Comparison of ENCODE assay signal across 9 cellular contexts in genomic region chr12:44847888-44848770, GRCh38. TPM values are rescaled to one million over a fixed set of nuclear protein-coding genes. Genes with fewer than 3 reads are reported as not detected.
A peak's percentile ranks its signal among the peaks of the same experiment; 100 is the strongest.
DNase-seq lines count a peak whose midpoint lies in the region; ATAC-seq and FAIRE-seq lines count a peak whose summit lies in the region.
"Had no signal": no experiment of that assay in that cellular context is flagged by ENCODE, and none has a peak within 500 bp of the region (broad histone marks: within the 10 kb centered on the region; RNA-seq: fewer than 3 reads in every experiment).

No MANE protein-coding gene starts in this region.

- peak overlapping the region; percentile 51 to 84 for H3K27ac ChIP-seq in small intestine (ENCODE audit: low read depth in 1 of 2, low read length in 1 of 2)
- H3K27ac ChIP-seq: thoracic aorta had no signal

- H3K36me3 ChIP-seq in small intestine (ENCODE audit: control insufficient read depth in 2 of 2, insufficient read depth in 2 of 2, low read length in 2 of 2): no peaks in the 10 kb centered on the region
- H3K36me3 ChIP-seq: thoracic aorta had no signal

- peak; percentile 54 to 59 for DNase-seq in activated CD4-positive, alpha-beta T cell treated with anti-CD3 and anti-CD28 coated beads, Interleukin-2, amount 50 U/mL, for 4 hours
- DNase-seq in small intestine: peak; percentile 49
- no peak for DNase-seq in medulla oblongata (ENCODE audit: extremely low spot score)
- no peak for DNase-seq in EL
- no peak for DNase-seq in Right ventricle myocardium inferior (ENCODE audit: missing footprints)
- no peak for DNase-seq in NOMO-1 (lab: John Stamatoyannopoulos, UW; ENCODE audit: unreplicated experiment in 2 of 2)

- no peaks in the 10 kb centered on the region for H3K4me1 ChIP-seq in small intestine (ENCODE audit: control insufficient read depth in 2 of 2, insufficient read depth in 1 of 2, low read depth in 1 of 2, low read length in 1 of 2)

- no peaks in the 10 kb centered on the region for H3K27me3 ChIP-seq in small intestine (ENCODE audit: control insufficient read depth in 2 of 2, insufficient read depth in 2 of 2, low read length in 2 of 2)

- no peaks in the 10 kb centered on the region for H3K9me3 ChIP-seq in small intestine (ENCODE audit: control insufficient read depth, low read depth)
- H3K9me3 ChIP-seq: thoracic aorta had no signal

- FAIRE-seq in small intestine (lab: Jason Lieb, UNC): no peak

- 52 to 59% (median 59%) methylated on average over 6 of the region's 6 CpGs for WGBS in small intestine, 3 donors

- intact Hi-C loops in Right ventricle myocardium inferior (cut with DNase I): no loop called here

- H3K4me3 ChIP-seq in small intestine (ENCODE audit: low read depth in 1 of 2, low read length in 2 of 2): no peak overlapping the region
- H3K4me3 ChIP-seq: thoracic aorta had no signal

- ATAC-seq in GM18909 (IDR thresholded peaks at IDR 0.05; ENCODE audit: poor library complexity, unreplicated experiment): peak; percentile 84
- peak; percentile 90 for ATAC-seq in HG03045 (IDR thresholded peaks at IDR 0.05; ENCODE audit: unreplicated experiment)
- no peak for ATAC-seq in Right ventricle myocardium inferior

RNA-seq across cellular contexts. Expression of gene NELL2, which starts 28.0 kb away (rescaled TPM):
- polyA plus RNA-seq in small intestine: 10 to 100 TPM in 2 of 3 donors, 1 to 10 TPM in 1; 4.4 to 29.1 (median 25.1) TPM
- not detected for total RNA-seq in Right ventricle myocardium inferior

Comparison
In these comparisons a context has a peak if more than half of its experiments do, and no peak if none do; other contexts are left out.
1. DNase-seq: peak in activated CD4-positive, alpha-beta T cell treated with anti-CD3 and anti-CD28 coated beads, Interleukin-2, amount 50 U/mL, for 4 hours (2 of 2) and small intestine (single experiment); none in medulla oblongata (single experiment), EL (single experiment), Right ventricle myocardium inferior (single experiment) and NOMO-1 (0 of 2).